Comparison of ENCODE assay signal across 10 cellular contexts in genomic region chr12:80598004-80598606, GRCh38.
DNase-seq lines count a peak whose midpoint lies in the region; ATAC-seq, FAIRE-seq and TF ChIP-seq lines count a peak whose summit lies in the region.
"Had no signal": no experiment of that assay in that cellular context is flagged by ENCODE, and none has a peak within 500 bp of the region (broad histone marks: within the 10 kb centered on the region; RNA-seq: fewer than 3 reads in every experiment).

No MANE protein-coding gene starts in this region.

- peaks cover 7% of the 10 kb centered on the region; the same call in 2 of the 3 replicates for H3K4me1 Mint-ChIP-seq in GM23338
- H3K4me1 Mint-ChIP-seq in activated naive CD4-positive, alpha-beta T cell treated with anti-CD3 and anti-CD28 coated beads for 36 hours (ENCODE audit: low read depth) = no peaks in the 10 kb centered on the region

- no peaks in the 10 kb centered on the region for H3K36me3 Mint-ChIP-seq in GM23338 (ENCODE audit: low read depth)
- H3K36me3 Mint-ChIP-seq in activated naive CD4-positive, alpha-beta T cell treated with anti-CD3 and anti-CD28 coated beads for 36 hours (ENCODE audit: low read depth) = no peaks in the 10 kb centered on the region

- H3K4me3 ChIP-seq in GM23338 (no peak overlapping the region), RWPE2 (ENCODE audit: severe bottlenecking) (no peak overlapping the region), colonic mucosa (no peak overlapping the region)

- DNase-seq in GM23338 (ENCODE audit: low spot score) = peak; percentile 59
- DNase-seq in RWPE2 (ENCODE audit: low spot score) = peak; percentile 36
- peak; percentile 50 to 77 for DNase-seq in foreskin keratinocyte
- DNase-seq in NCI-H510A treated with DMSO at 0.1 percent for 48 hours (lab: John Stamatoyannopoulos, UW) = no peak
- no peak for DNase-seq in colonic mucosa
- DNase-seq in AML-193 (lab: John Stamatoyannopoulos, UW) = no peak
- DNase-seq in activated naive CD4-positive, alpha-beta T cell treated with anti-CD3 and anti-CD28 coated beads for 36 hours = no peak
- DNase-seq: foreskin melanocyte had no signal

- no peaks in the 10 kb centered on the region for H3F3A ChIP-seq in GM23338 (replicated peaks; ENCODE audit: low read depth)

- H3K9me3 ChIP-seq in RWPE2 (ENCODE audit: severe bottlenecking) (no peaks in the 10 kb centered on the region), colonic mucosa (no peaks in the 10 kb centered on the region)

- H3K27me3 ChIP-seq in GM23338 (ENCODE audit: insufficient read depth) = no peaks in the 10 kb centered on the region
- H3K27me3 ChIP-seq in RWPE2 (ENCODE audit: insufficient read depth, poor library complexity, severe bottlenecking) = no peaks in the 10 kb centered on the region
- H3K27me3 ChIP-seq in foreskin keratinocyte = no peaks in the 10 kb centered on the region
- H3K27me3 ChIP-seq in colonic mucosa = no peaks in the 10 kb centered on the region

- no peak overlapping the region for H3K9ac ChIP-seq in colonic mucosa (ENCODE audit: low read depth in 2 of 2, low read length in 2 of 2)

- no peak overlapping the region for H3K4me2 ChIP-seq in GM23338

- no peaks in the 10 kb centered on the region for H4K20me1 ChIP-seq in GM23338 (replicated peaks; ENCODE audit: insufficient read depth)

- TF ChIP-seq CTCF in GM23338 (conservative IDR thresholded peaks at IDR 0.05; ENCODE audit: low read depth in 2 of 2) = peak; percentile 61 to 71
- TF ChIP-seq CTCF in RWPE2 (IDR thresholded peaks at IDR 0.05; ENCODE audit: poor library complexity, severe bottlenecking) = peak; percentile 82
- TF ChIP-seq CTCF in foreskin keratinocyte (conservative IDR thresholded peaks at IDR 0.05) = peak; percentile 81
- no peak for TF ChIP-seq CTCF in colonic mucosa (IDR thresholded peaks at IDR 0.05)

- no peaks in the 10 kb centered on the region for H3K9me2 ChIP-seq in GM23338 (ENCODE audit: insufficient read depth)

- H3K27ac ChIP-seq in GM23338 (ENCODE audit: low read depth) (no peak overlapping the region), RWPE2 (ENCODE audit: poor library complexity, severe bottlenecking) (no peak overlapping the region), foreskin keratinocyte (no peak overlapping the region), colonic mucosa (no peak overlapping the region)

- H3K9me3 Mint-ChIP-seq in GM23338 = no peaks in the 10 kb centered on the region
- H3K9me3 Mint-ChIP-seq in activated naive CD4-positive, alpha-beta T cell treated with anti-CD3 and anti-CD28 coated beads for 36 hours = no peaks in the 10 kb centered on the region

- CTCF ChIA-PET in activated naive CD4-positive, alpha-beta T cell treated with anti-CD3 and anti-CD28 coated beads for 36 hours (lab: Charles Lee) = no interaction called here

- peak; percentile 72 for ATAC-seq in GM23338
- peak; percentile 94 for ATAC-seq in RWPE2 (ENCODE audit: low read depth)
- peak; percentile 99 for ATAC-seq in foreskin keratinocyte
- ATAC-seq: activated CD4-positive, CD25-positive, alpha-beta regulatory T cell treated with anti-CD3 and anti-CD28 coated beads, Interleukin-2, amount 50 U/mL, for 24 hours had no signal

- H3K4me3 Mint-ChIP-seq in GM23338 = no peak overlapping the region
- no peak overlapping the region for H3K4me3 Mint-ChIP-seq in activated naive CD4-positive, alpha-beta T cell treated with anti-CD3 and anti-CD28 coated beads for 36 hours

- H2AFZ ChIP-seq in GM23338 = no peak overlapping the region

- no peak overlapping the region for H3K27ac Mint-ChIP-seq in GM23338
- H3K27ac Mint-ChIP-seq in activated naive CD4-positive, alpha-beta T cell treated with anti-CD3 and anti-CD28 coated beads for 36 hours = no peak overlapping the region

- FAIRE-seq in A204.1 (lab: Jason Lieb, UNC) = peak; percentile 19

- no peaks in the 10 kb centered on the region for H3K79me2 ChIP-seq in GM23338 (replicated peaks; ENCODE audit: insufficient read depth)

- intact Hi-C loops in colonic mucosa (cut with DNase I) = no loop called here
- intact Hi-C loops in activated naive CD4-positive, alpha-beta T cell treated with anti-CD3 and anti-CD28 coated beads for 36 hours (cut with micrococcal nuclease) = no loop called here

- H3K36me3 ChIP-seq in GM23338 (ENCODE audit: insufficient read depth) (no peaks in the 10 kb centered on the region), RWPE2 (ENCODE audit: low read depth) (no peaks in the 10 kb centered on the region), colonic mucosa (no peaks in the 10 kb centered on the region)

- peaks cover 9% of the 10 kb centered on the region; the same call in 1 of the 2 replicates for H3K4me1 ChIP-seq in GM23338 (ENCODE audit: insufficient read depth)
- H3K4me1 ChIP-seq in RWPE2 (ENCODE audit: insufficient read depth, poor library complexity, severe bottlenecking) = peaks cover 7% of the 10 kb centered on the region
- peaks cover 10% of the 10 kb centered on the region for H3K4me1 ChIP-seq in foreskin keratinocyte
- no peaks in the 10 kb centered on the region for H3K4me1 ChIP-seq in colonic mucosa

- H3K27me3 Mint-ChIP-seq in GM23338 (ENCODE audit: insufficient read depth, low read depth, poor library complexity) = no peaks in the 10 kb centered on the region
- H3K27me3 Mint-ChIP-seq in activated naive CD4-positive, alpha-beta T cell treated with anti-CD3 and anti-CD28 coated beads for 36 hours (ENCODE audit: low read depth) = no peaks in the 10 kb centered on the region

TF ChIP-seq in GM23338, 12 proteins besides CTCF, POLR2A, EP300 and RAD21:
- TF ChIP-seq NANOG (IDR thresholded peaks at IDR 0.05; ENCODE audit: borderline replicate concordance) (no peak), EZH2phosphoT487 (IDR thresholded peaks at IDR 0.05; ENCODE audit: unreplicated experiment) (no peak), ETS1 (IDR thresholded peaks at IDR 0.05) (no peak), STAT1 (IDR thresholded peaks at IDR 0.05; ENCODE audit: unreplicated experiment) (no peak), ZNF114 (CRISPR knock-in tag; IDR thresholded peaks at IDR 0.05) (no peak), ZNF331 (CRISPR knock-in tag; IDR thresholded peaks at IDR 0.05; ENCODE audit: low read depth) (no peak), CREB1 (CRISPR knock-in tag; IDR thresholded peaks at IDR 0.05; ENCODE audit: low read depth) (no peak)
TF ChIP-seq in GM23338: peak in this region for 0.

Comparison
In these comparisons a context has a peak if more than half of its experiments do, and no peak if none do; other contexts are left out.
1. DNase-seq: peak in GM23338 (single experiment), RWPE2 (single experiment) and foreskin keratinocyte (2 of 2); none in NCI-H510A treated with DMSO at 0.1 percent for 48 hours (single experiment), colonic mucosa (single experiment), AML-193 (0 of 2) and activated naive CD4-positive, alpha-beta T cell treated with anti-CD3 and anti-CD28 coated beads for 36 hours (single experiment).
2. Peak in every context shown above with its lines, with median percentiles within 50 percentile points of each other: ATAC-seq.